In genomic region chr20:50296450-50297375, GRCh38 we compare ENCODE assay signal across 13 cellular contexts.
DNase-seq lines count a peak whose midpoint lies in the region; ATAC-seq and TF ChIP-seq lines count a peak whose summit lies in the region.
"Had no signal": no experiment of that assay in that cellular context is flagged by ENCODE, and none has a peak within 500 bp of the region (broad histone marks: within the 10 kb centered on the region; RNA-seq: fewer than 3 reads in every experiment).

No MANE protein-coding gene starts in this region.

- DNase-seq in activated naive CD8-positive, alpha-beta T cell treated with anti-CD3 and anti-CD28 coated beads, Interleukin-2, amount 10 ng/mL, durations not matched to agents 7 days and 5 days: no peak
- DNase-seq in activated naive CD8-positive, alpha-beta T cell treated with anti-CD3 and anti-CD28 coated beads, Interleukin-2, amount 50 U/mL, for 24 hours: no peak
- DNase-seq in vagina (ENCODE audit: extremely low spot score in 2 of 2) (no peak), KG1 (lab: John Stamatoyannopoulos, UW) (no peak), ureter (ENCODE audit: low spot score) (no peak)
- DNase-seq: activated gamma-delta T cell treated with Interleukin-2 at 50 U/mL for 16 hours; CD4-positive, alpha-beta T cell; effector memory CD4-positive, alpha-beta T cell had no signal

- H3K9me3 ChIP-seq in muscle layer of colon (ENCODE audit: low read length) (no peaks in the 10 kb centered on the region), vagina (no peaks in the 10 kb centered on the region)

- H3K9ac ChIP-seq in muscle layer of colon (ENCODE audit: low read length): no peak overlapping the region

- peaks cover 3% of the 10 kb centered on the region for H3K9me3 Mint-ChIP-seq in activated naive CD8-positive, alpha-beta T cell treated with anti-CD3 and anti-CD28 coated beads, Interleukin-2, amount 10 ng/mL, durations not matched to agents 7 days and 5 days
- H3K9me3 Mint-ChIP-seq in activated naive CD8-positive, alpha-beta T cell treated with anti-CD3 and anti-CD28 coated beads, Interleukin-2, amount 50 U/mL, for 24 hours: no peaks in the 10 kb centered on the region
- H3K9me3 Mint-ChIP-seq in dendritic cell treated with granulocyte-macrophage colony-stimulating factor and Interleukin-4, amounts not matched to agents 40 ng/mL and 50 ng/mL, for 4 days: no peaks in the 10 kb centered on the region
- H3K9me3 Mint-ChIP-seq: CD4-positive, alpha-beta T cell; naive thymus-derived CD8-positive, alpha-beta T cell had no signal

- H3K27me3 ChIP-seq in muscle layer of colon (ENCODE audit: control insufficient read depth in 1 of 2, insufficient read depth in 2 of 2, low read length in 2 of 2): no peaks in the 10 kb centered on the region
- H3K27me3 ChIP-seq in vagina: no peaks in the 10 kb centered on the region

- peak overlapping the region; percentile 28 for H3K4me3 Mint-ChIP-seq in activated naive CD8-positive, alpha-beta T cell treated with anti-CD3 and anti-CD28 coated beads, Interleukin-2, amount 10 ng/mL, durations not matched to agents 7 days and 5 days
- H3K4me3 Mint-ChIP-seq in activated naive CD8-positive, alpha-beta T cell treated with anti-CD3 and anti-CD28 coated beads, Interleukin-2, amount 50 U/mL, for 24 hours: no peak overlapping the region
- no peak overlapping the region for H3K4me3 Mint-ChIP-seq in dendritic cell treated with granulocyte-macrophage colony-stimulating factor and Interleukin-4, amounts not matched to agents 40 ng/mL and 50 ng/mL, for 4 days
- H3K4me3 Mint-ChIP-seq: CD4-positive, alpha-beta T cell; naive thymus-derived CD8-positive, alpha-beta T cell had no signal

- H3K36me3 ChIP-seq in muscle layer of colon (ENCODE audit: insufficient read depth, low read length) (no peaks in the 10 kb centered on the region), vagina (no peaks in the 10 kb centered on the region)

- H3K27ac ChIP-seq in muscle layer of colon (ENCODE audit: low read depth, low read length): peak overlapping the region; percentile 3
- peak overlapping the region; percentile 88 for H3K27ac ChIP-seq in vagina
- H3K27ac ChIP-seq: HL-60 had no signal

- H3K4me1 Mint-ChIP-seq in activated naive CD8-positive, alpha-beta T cell treated with anti-CD3 and anti-CD28 coated beads, Interleukin-2, amount 10 ng/mL, durations not matched to agents 7 days and 5 days: peaks cover 34% of the 10 kb centered on the region
- H3K4me1 Mint-ChIP-seq in activated naive CD8-positive, alpha-beta T cell treated with anti-CD3 and anti-CD28 coated beads, Interleukin-2, amount 50 U/mL, for 24 hours: peaks cover 18% of the 10 kb centered on the region
- H3K4me1 Mint-ChIP-seq in dendritic cell treated with granulocyte-macrophage colony-stimulating factor and Interleukin-4, amounts not matched to agents 40 ng/mL and 50 ng/mL, for 4 days (ENCODE audit: low read depth): peaks cover 68% of the 10 kb centered on the region

- TF ChIP-seq POLR2A in vagina (IDR thresholded peaks at IDR 0.05): no peak

- H3K27ac Mint-ChIP-seq in activated naive CD8-positive, alpha-beta T cell treated with anti-CD3 and anti-CD28 coated beads, Interleukin-2, amount 10 ng/mL, durations not matched to agents 7 days and 5 days: peak overlapping the region; percentile 55
- H3K27ac Mint-ChIP-seq in activated naive CD8-positive, alpha-beta T cell treated with anti-CD3 and anti-CD28 coated beads, Interleukin-2, amount 50 U/mL, for 24 hours: no peak overlapping the region
- H3K27ac Mint-ChIP-seq in dendritic cell treated with granulocyte-macrophage colony-stimulating factor and Interleukin-4, amounts not matched to agents 40 ng/mL and 50 ng/mL, for 4 days: peak overlapping the region; percentile 2
- H3K27ac Mint-ChIP-seq: CD4-positive, alpha-beta T cell had no signal

- POLR2A ChIA-PET in activated naive CD8-positive, alpha-beta T cell treated with anti-CD3 and anti-CD28 coated beads, Interleukin-2, amount 10 ng/mL, durations not matched to agents 7 days and 5 days (lab: Charles Lee): no interaction called here

- ATAC-seq in activated naive CD8-positive, alpha-beta T cell treated with anti-CD3 and anti-CD28 coated beads, Interleukin-2, amount 10 ng/mL, durations not matched to agents 7 days and 5 days (ENCODE audit: low read depth): no peak
- ATAC-seq in activated naive CD8-positive, alpha-beta T cell treated with anti-CD3 and anti-CD28 coated beads, Interleukin-2, amount 50 U/mL, for 24 hours: no peak
- ATAC-seq in HG03571 (IDR thresholded peaks at IDR 0.05; ENCODE audit: unreplicated experiment): no peak
- ATAC-seq: naive thymus-derived CD8-positive, alpha-beta T cell had no signal

- no peak for TF ChIP-seq CTCF in vagina (IDR thresholded peaks at IDR 0.05)

- no peak overlapping the region for H3K4me3 ChIP-seq in muscle layer of colon (ENCODE audit: low read depth in 1 of 2, low read length in 2 of 2)
- H3K4me3 ChIP-seq in vagina: no peak overlapping the region

- intact Hi-C loops in dendritic cell treated with granulocyte-macrophage colony-stimulating factor and Interleukin-4, amounts not matched to agents 40 ng/mL and 50 ng/mL, for 4 days (cut with micrococcal nuclease): no loop called here
- intact Hi-C loops in vagina (cut with DNase I): no loop called here

- H3K27me3 Mint-ChIP-seq in activated naive CD8-positive, alpha-beta T cell treated with anti-CD3 and anti-CD28 coated beads, Interleukin-2, amount 10 ng/mL, durations not matched to agents 7 days and 5 days: peaks cover 16% of the 10 kb centered on the region
- peaks cover 12% of the 10 kb centered on the region for H3K27me3 Mint-ChIP-seq in activated naive CD8-positive, alpha-beta T cell treated with anti-CD3 and anti-CD28 coated beads, Interleukin-2, amount 50 U/mL, for 24 hours
- H3K27me3 Mint-ChIP-seq in dendritic cell treated with granulocyte-macrophage colony-stimulating factor and Interleukin-4, amounts not matched to agents 40 ng/mL and 50 ng/mL, for 4 days: no peaks in the 10 kb centered on the region
- H3K27me3 Mint-ChIP-seq: CD4-positive, alpha-beta T cell had no signal

- no peaks in the 10 kb centered on the region for H3K36me3 Mint-ChIP-seq in activated naive CD8-positive, alpha-beta T cell treated with anti-CD3 and anti-CD28 coated beads, Interleukin-2, amount 10 ng/mL, durations not matched to agents 7 days and 5 days
- H3K36me3 Mint-ChIP-seq in activated naive CD8-positive, alpha-beta T cell treated with anti-CD3 and anti-CD28 coated beads, Interleukin-2, amount 50 U/mL, for 24 hours (ENCODE audit: low read depth): no peaks in the 10 kb centered on the region
- H3K36me3 Mint-ChIP-seq in dendritic cell treated with granulocyte-macrophage colony-stimulating factor and Interleukin-4, amounts not matched to agents 40 ng/mL and 50 ng/mL, for 4 days (ENCODE audit: low read depth): no peaks in the 10 kb centered on the region
- H3K36me3 Mint-ChIP-seq: naive thymus-derived CD8-positive, alpha-beta T cell had no signal

- H3K4me1 ChIP-seq in muscle layer of colon (ENCODE audit: insufficient read depth, low read length) (peaks cover 14% of the 10 kb centered on the region), vagina (peaks cover 27% of the 10 kb centered on the region)
